38 cellular contexts compared by ENCODE assay signal in the genomic region with DNA sequence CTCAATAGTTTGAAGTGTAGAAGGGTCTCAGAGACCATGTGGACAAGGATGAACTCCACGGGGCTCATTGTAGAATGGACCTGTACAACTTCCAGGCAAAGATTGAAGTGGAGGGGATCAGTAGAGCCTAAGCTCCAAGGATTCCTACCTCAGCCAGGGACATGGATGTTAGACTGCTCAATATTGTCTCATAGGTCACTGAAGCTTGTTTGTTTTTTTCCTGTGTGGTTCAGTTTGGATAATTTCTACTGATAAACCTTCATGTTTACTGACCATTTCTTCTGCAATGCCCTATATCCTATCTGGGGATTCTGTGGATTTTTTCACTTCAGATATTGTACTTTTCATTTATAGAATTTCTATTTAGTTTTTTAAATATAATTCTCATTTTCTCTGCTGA. TPM values are rescaled to one million over a fixed set of nuclear protein-coding genes. Genes with fewer than 3 reads are reported as not detected.
"Had no signal": no experiment of that assay in that cellular context is flagged by ENCODE, and none has a peak within 500 bp of the region (broad histone marks: within the 10 kb centered on the region; RNA-seq: fewer than 3 reads in every experiment).

No MANE protein-coding gene starts in this region.

- H3K36me3 ChIP-seq: MG63 had no signal

- DNase-seq: Karpas-422, Kasumi-1, MG63, MM.1S, NCI-H1048, NCI-H1092, NCI-H1092 treated with DMSO at 0.1 percent for 48 hours, NCI-H1105, NCI-H1105 treated with DMSO at 0.1 percent for 48 hours, NCI-H1417, NCI-H1417 treated with DMSO at 0.1 percent for 48 hours, NCI-H1436, NCI-H1436 treated with DMSO at 0.1 percent for 48 hours, NCI-H146, NCI-H1694, NCI-H1694 treated with DMSO at 0.1 percent for 48 hours, NCI-H187, NCI-H187 treated with DMSO at 0.1 percent for 48 hours, NCI-H1930, NCI-H2029, NCI-H2029 treated with DMSO at 0.1 percent for 48 hours, NCI-H2081, NCI-H2081 treated with DMSO at 0.1 percent for 48 hours, NCI-H2107, NCI-H2171, NCI-H2171 treated with DMSO at 0.1 percent for 48 hours, NCI-H2227 treated with DMSO at 0.1 percent for 48 hours, NCI-H226, NCI-H345, NCI-H446, NCI-H446 treated with DMSO at 0.1 percent for 48 hours, NCI-H510A, NCI-H510A treated with DMSO at 0.1 percent for 48 hours, NCI-H524 had no signal

- H3K9me3 ChIP-seq: MG63 had no signal

- H3K27me3 ChIP-seq: MG63 had no signal

- H3K4me3 ChIP-seq: MG63 had no signal

RNA-seq across cellular contexts. Expression of gene DYDC2, which starts 8.9 kb away (rescaled TPM):
- total RNA-seq: LHCN-M2, M059J, MCF 10A, NCI-H460 had no signal

RNA-seq across cellular contexts. Expression of gene DYDC1, which starts 9.0 kb away (rescaled TPM):
- total RNA-seq: LHCN-M2, M059J, MCF 10A, NCI-H460 had no signal

RNA-seq across cellular contexts. Expression of gene PRXL2A, which starts 42.8 kb away (rescaled TPM):
- total RNA-seq: LHCN-M2 had no signal
